27 cellular contexts compared by ENCODE assay signal in genomic region chr10:5195727-5196374, GRCh38. TPM values are rescaled to one million over a fixed set of nuclear protein-coding genes. Genes with fewer than 3 reads are reported as not detected.
"Had no signal": no experiment of that assay in that cellular context is flagged by ENCODE, and none has a peak within 500 bp of the region (broad histone marks: within the 10 kb centered on the region; RNA-seq: fewer than 3 reads in every experiment).

No MANE protein-coding gene starts in this region.

- H3K4me3 ChIP-seq: colonic mucosa, left ventricle myocardium inferior, psoas muscle, stomach had no signal

- H3K4me1 ChIP-seq: colonic mucosa, foreskin keratinocyte, left ventricle myocardium inferior, psoas muscle had no signal

- H3K27me3 ChIP-seq: colonic mucosa, stomach had no signal

- ATAC-seq: activated CD4-positive, CD25-positive, alpha-beta regulatory T cell treated with anti-CD3 and anti-CD28 coated beads, Interleukin-2, amount 50 U/mL, for 24 hours; activated CD8-positive, alpha-beta T cell treated with anti-CD3 and anti-CD28 coated beads, Interleukin-2, amount 10 ng/mL, durations not matched to agents 7 days and 5 days; activated naive CD8-positive, alpha-beta T cell treated with anti-CD3 and anti-CD28 coated beads, Interleukin-2, amount 50 U/mL, for 24 hours; activated T-cell treated with anti-CD3 and anti-CD28 coated beads, Interleukin-2, amount 50 U/mL, for 4 hours; foreskin keratinocyte; psoas muscle; stimulated activated effector memory CD8-positive, alpha-beta T cell treated with anti-CD3 and anti-CD28 coated beads, Interleukin-12 subunit alpha, Interleukin-12 subunit beta, amount 100 ng/mL, for 72 hours had no signal

- DNase-seq: activated CD4-positive, alpha-beta T cell treated with anti-CD3 and anti-CD28 coated beads, Interleukin-2, amount 10 ng/mL, durations not matched to agents 7 days and 5 days; activated CD8-positive, alpha-beta T cell treated with anti-CD3 and anti-CD28 coated beads, Interleukin-2, amount 10 ng/mL, durations not matched to agents 7 days and 5 days; activated effector memory CD4-positive, alpha-beta T cell treated with Interleukin-2 at 50 U/mL for 16 hours; activated naive CD4-positive, alpha-beta T cell treated with anti-CD3 and anti-CD28 coated beads, Interleukin-2, amount 10 ng/mL, durations not matched to agents 7 days and 5 days; activated naive CD8-positive, alpha-beta T cell treated with anti-CD3 and anti-CD28 coated beads, Interleukin-2, amount 50 U/mL, for 24 hours; activated T-cell treated with anti-CD3 and anti-CD28 coated beads, Interleukin-2, amount 50 U/mL, for 4 hours; anterior cingulate cortex; colonic mucosa; endodermal cell; foreskin keratinocyte; hippocampal formation; left ventricle myocardium inferior; naive B cell; psoas muscle; stimulated activated CD4-positive, alpha-beta T cell treated with anti-CD3 and anti-CD28 coated beads, Interleukin-4, amount 100 ng/mL, for 24 hours; stomach; T1000; trophoblast cell had no signal

- FAIRE-seq: keratinocyte had no signal

- H3K36me3 ChIP-seq: colonic mucosa, left ventricle myocardium inferior, stomach had no signal

- H3K9me3 ChIP-seq: colonic mucosa, psoas muscle, stomach had no signal

- H3K27ac ChIP-seq: colonic mucosa, epithelial cell of prostate, foreskin keratinocyte, left ventricle myocardium inferior, psoas muscle had no signal

RNA-seq across cellular contexts. Expression of gene AKR1C4, which starts 0.8 kb away (rescaled TPM):
- total RNA-seq: activated CD4-positive, alpha-beta T cell treated with anti-CD3 and anti-CD28 coated beads, Interleukin-2, amount 10 ng/mL, durations not matched to agents 7 days and 5 days; activated CD8-positive, alpha-beta T cell treated with anti-CD3 and anti-CD28 coated beads, Interleukin-2, amount 10 ng/mL, durations not matched to agents 7 days and 5 days; colonic mucosa; endodermal cell; fibroblast of lung; foreskin keratinocyte; left ventricle myocardium inferior; osteocyte; psoas muscle; sciatic nerve; stomach; T-helper 1 cell treated with Interleukin-12 subunit alpha and Interleukin-12 subunit beta and Interleukin-4 antibody, amounts not matched to agents 30 ng/mL and 1 ng/mL, for 36 hours; temporal lobe had no signal
- polyA plus RNA-seq: fibroblast of lung, foreskin keratinocyte, keratinocyte, psoas muscle, stomach had no signal

RNA-seq across cellular contexts. Expression of gene AKR1C8, which starts 10.9 kb away (rescaled TPM):
- total RNA-seq: activated T-cell treated with anti-CD3 and anti-CD28 coated beads, Interleukin-2, amount 50 U/mL, for 4 hours; colonic mucosa; endodermal cell; fibroblast of lung; foreskin keratinocyte; osteocyte; psoas muscle; stomach; temporal lobe had no signal
- polyA plus RNA-seq: fibroblast of lung, foreskin keratinocyte, keratinocyte, psoas muscle, stomach had no signal
